ENCODE assay signal across 8 cellular contexts in genomic region chr4:108492816-108493595, GRCh38.
DNase-seq lines count a peak whose midpoint lies in the region; ATAC-seq and TF ChIP-seq lines count a peak whose summit lies in the region.

No MANE protein-coding gene starts in this region.

- H3K4me1 ChIP-seq in osteoblast (ENCODE audit: insufficient read depth, low read length) = no peaks in the 10 kb centered on the region

- TF ChIP-seq POLR2A in NB4 (IDR thresholded peaks at IDR 0.05; ENCODE audit: extremely low read depth, insufficient read length) = no peak

- H3K4me3 ChIP-seq in NB4 (ENCODE audit: low read depth, low read length) (no peak overlapping the region), astrocyte of the spinal cord (ENCODE audit: low read depth, low read length) (no peak overlapping the region), osteoblast (ENCODE audit: insufficient read depth, low read length) (no peak overlapping the region)

- H3K36me3 ChIP-seq in osteoblast (ENCODE audit: insufficient read depth, low read length) = no peaks in the 10 kb centered on the region

- no peaks in the 10 kb centered on the region for H3K79me2 ChIP-seq in osteoblast (ENCODE audit: insufficient read depth, low read length)

- H2AFZ ChIP-seq in osteoblast (ENCODE audit: low read length) = no peak overlapping the region

- ATAC-seq in GM18502 (IDR thresholded peaks at IDR 0.05; ENCODE audit: poor library complexity, unreplicated experiment) (peak; percentile 63), HG02610 (IDR thresholded peaks at IDR 0.05; ENCODE audit: unreplicated experiment) (no peak), GM18517 (IDR thresholded peaks at IDR 0.05; ENCODE audit: unreplicated experiment) (no peak)

- in situ Hi-C loops in astrocyte of the spinal cord (cut with HindIII; ENCODE audit: low sequenced_read_pairs) = no loop called here

- H3K27ac ChIP-seq in osteoblast (ENCODE audit: low read depth, low read length) = no peak overlapping the region

- no peak overlapping the region for H3K4me2 ChIP-seq in osteoblast (ENCODE audit: insufficient read depth, low read length)

- DNase-seq in NB4 (ENCODE audit: low read depth) = peak; percentile 19
- peak; percentile 10 for DNase-seq in astrocyte of the spinal cord (ENCODE audit: low read depth, low spot score)
- no peak for DNase-seq in osteoblast (ENCODE audit: insufficient read length, low spot score, missing footprints)
- DNase-seq in SW480 (ENCODE audit: low spot score) = no peak
- DNase-seq in NCI-H2227 (lab: John Stamatoyannopoulos, UW; ENCODE audit: unreplicated experiment) = no peak

- TF ChIP-seq CTCF in NB4 (IDR thresholded peaks at IDR 0.05; ENCODE audit: low read depth, low read length) (peak; percentile 44), astrocyte of the spinal cord (IDR thresholded peaks at IDR 0.05; ENCODE audit: low read depth, low read length) (peak; percentile 65), osteoblast (IDR thresholded peaks at IDR 0.05; ENCODE audit: extremely low read depth, low read depth, low read length) (peak; percentile 59)

- H3K27me3 ChIP-seq in osteoblast (ENCODE audit: insufficient read depth, low read length) = no peaks in the 10 kb centered on the region

- no peaks in the 10 kb centered on the region for H4K20me1 ChIP-seq in osteoblast (ENCODE audit: insufficient read depth, low read length)

- H3K9me3 ChIP-seq in osteoblast (ENCODE audit: low read depth, low read length) = no peaks in the 10 kb centered on the region

Comparison
In these comparisons a context has a peak if more than half of its experiments do, and no peak if none do; other contexts are left out.
1. DNase-seq: peak in NB4 (single experiment) and astrocyte of the spinal cord (single experiment); none in osteoblast (single experiment), SW480 (single experiment) and NCI-H2227 (single experiment).
2. Peak in every context shown above with its lines, with median percentiles within 50 percentile points of each other: CTCF ChIP-seq.